Comparison of ENCODE assay signal across 8 cellular contexts in the genomic region with DNA sequence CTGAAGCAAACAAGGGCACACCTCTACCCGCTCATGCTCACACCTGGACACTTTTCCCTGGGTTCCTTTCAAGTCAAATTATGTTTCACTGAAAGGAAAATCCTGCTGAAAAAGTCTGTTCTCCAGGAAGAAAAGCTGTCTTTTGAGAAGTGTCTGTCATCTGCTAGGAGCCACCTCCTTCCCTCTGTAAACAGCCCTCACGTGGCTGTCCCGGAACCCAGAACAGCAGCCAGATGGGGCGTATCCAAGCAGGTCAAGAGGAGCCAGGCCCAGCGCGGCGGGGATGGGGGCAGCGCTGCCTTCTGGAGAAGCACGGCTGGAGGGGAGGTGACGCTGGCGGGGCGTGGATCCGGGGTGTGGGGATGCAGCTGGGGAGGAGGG. TPM values are rescaled to one million over a fixed set of nuclear protein-coding genes. Genes with fewer than 3 reads are reported as not detected.
A peak's percentile ranks its signal among the peaks of the same experiment; 100 is the strongest.
DNase-seq lines count a peak whose midpoint lies in the region; ATAC-seq and TF ChIP-seq lines count a peak whose summit lies in the region.

A gene (minus strand): TSS at position 162 of the 381 bp plus-strand sequence. CDS start 205 bp downstream, outside the sequence.

- peak within 1 kb of the TSS; percentile 85 for H3K4me3 Mint-ChIP-seq in activated CD4-positive, alpha-beta T cell treated with anti-CD3 and anti-CD28 coated beads, Interleukin-2, amount 10 ng/mL, durations not matched to agents 7 days and 5 days

- no peaks in the 10 kb centered on the region for H3K9me3 Mint-ChIP-seq in activated CD4-positive, alpha-beta T cell treated with anti-CD3 and anti-CD28 coated beads, Interleukin-2, amount 10 ng/mL, durations not matched to agents 7 days and 5 days

- H3K27ac ChIP-seq in AG04450 (ENCODE audit: low read depth, low read length) (no peak within 1 kb of the TSS), dorsolateral prefrontal cortex (peak within 1 kb of the TSS; percentile 80 to 98 (median 94))

- TF ChIP-seq CTCF in AG04450 (IDR thresholded peaks at IDR 0.05; ENCODE audit: low read depth, low read length) (no peak), dorsolateral prefrontal cortex (IDR thresholded peaks at IDR 0.05 in 54 of 56, conservative IDR thresholded peaks at IDR 0.05 in 2 of 56; ENCODE audit: low read depth in 1 of 56, partially characterized antibody in 56 of 56) (peak in 2 of 56 donors; percentile 10 to 14)

- POLR2A ChIA-PET in AG04450 (lab: Yijun Ruan, JAX): interaction anchor here (0.6 to 0.7 kb wide), 2 partner anchors 59 to 289 kb away, joined by 3 read pairs; no protein-coding TSS in a partner anchor
- POLR2A ChIA-PET in activated CD4-positive, alpha-beta T cell treated with anti-CD3 and anti-CD28 coated beads, Interleukin-2, amount 10 ng/mL, durations not matched to agents 7 days and 5 days (lab: Charles Lee): no interaction called here

- H3K4me3 ChIP-seq in AG04450 (ENCODE audit: low read depth, low read length) (peak within 1 kb of the TSS; percentile 67), dorsolateral prefrontal cortex (peak within 1 kb of the TSS; percentile 50 to 91 (median 80))

- H3K4me1 Mint-ChIP-seq in activated CD4-positive, alpha-beta T cell treated with anti-CD3 and anti-CD28 coated beads, Interleukin-2, amount 10 ng/mL, durations not matched to agents 7 days and 5 days: peaks cover 20% of the 10 kb centered on the region

- H3K27ac Mint-ChIP-seq in activated CD4-positive, alpha-beta T cell treated with anti-CD3 and anti-CD28 coated beads, Interleukin-2, amount 10 ng/mL, durations not matched to agents 7 days and 5 days: peak within 1 kb of the TSS; percentile 90

- DNase-seq in AG04450 (ENCODE audit: low read depth, low spot score) (peak; percentile 8), H4 (ENCODE audit: low spot score) (peak; percentile 86), NCI-H510A treated with DMSO at 0.1 percent for 48 hours (lab: John Stamatoyannopoulos, UW) (peak; percentile 87), dorsolateral prefrontal cortex (peak; percentile 63 to 90 (median 88)), left kidney (ENCODE audit: low read depth, low spot score) (peak; percentile 95)
- peak; percentile 74 for DNase-seq in activated CD4-positive, alpha-beta T cell treated with anti-CD3 and anti-CD28 coated beads, Interleukin-2, amount 10 ng/mL, durations not matched to agents 7 days and 5 days
- DNase-seq in stimulated activated CD4-positive, alpha-beta T cell treated with anti-CD3 and anti-CD28 coated beads, Interleukin-15, amount 100 ng/mL, for 24 hours: peak; percentile 66

- H3K27me3 ChIP-seq in AG04450 (ENCODE audit: control insufficient read depth, insufficient read depth, low read length): no peaks in the 10 kb centered on the region
- no peaks in the 10 kb centered on the region for H3K27me3 ChIP-seq in dorsolateral prefrontal cortex

- H3K27me3 Mint-ChIP-seq in activated CD4-positive, alpha-beta T cell treated with anti-CD3 and anti-CD28 coated beads, Interleukin-2, amount 10 ng/mL, durations not matched to agents 7 days and 5 days: no peaks in the 10 kb centered on the region

- peaks cover 6% of the 10 kb centered on the region; the same call in 1 of the 2 replicates for H3K9me3 ChIP-seq in AG04450 (ENCODE audit: control insufficient read depth, insufficient read depth, low read length)

- ATAC-seq in GM19467 (IDR thresholded peaks at IDR 0.05; ENCODE audit: unreplicated experiment): no peak

- intact Hi-C loops in dorsolateral prefrontal cortex (cut with DNase I): loop anchor here (5.0 to 10.0 kb wide), 2 partner anchors 42 to 145 kb away; a partner anchor contains a TSS

- H3K36me3 Mint-ChIP-seq in activated CD4-positive, alpha-beta T cell treated with anti-CD3 and anti-CD28 coated beads, Interleukin-2, amount 10 ng/mL, durations not matched to agents 7 days and 5 days (ENCODE audit: low read depth): no peaks in the 10 kb centered on the region

- CTCF ChIA-PET in AG04450 (lab: Charles Lee): interaction anchor here (1.0 to 1.5 kb wide), 2 partner anchors 15 to 29 kb away, joined by 3 to 5 read pairs; no protein-coding TSS in a partner anchor
- CTCF ChIA-PET in activated CD4-positive, alpha-beta T cell treated with anti-CD3 and anti-CD28 coated beads, Interleukin-2, amount 10 ng/mL, durations not matched to agents 7 days and 5 days (lab: Charles Lee): interaction anchor here (0.9 kb wide), 1 partner anchor 15 kb away, joined by 3 read pairs; no protein-coding TSS in a partner anchor

RNA-seq across cellular contexts. Expression of the gene that starts here (rescaled TPM):
- polyA plus RNA-seq in AG04450 (2011; rRNA removed): 0.26 and 0.42 TPM in 2 replicates
- 0.30 and 0.37 TPM in 2 replicates for polyA minus RNA-seq in AG04450 (2011; rRNA and poly(A)+ RNA removed)
- total RNA-seq in H4 (2014; rRNA removed; shearing (Covaris generic)): 0.14 TPM in 1 of 2 replicates, not detected in the other
- 1 to 10 TPM; 3.8 to 4.4 TPM for total RNA-seq in activated CD4-positive, alpha-beta T cell treated with anti-CD3 and anti-CD28 coated beads, Interleukin-2, amount 10 ng/mL, durations not matched to agents 7 days and 5 days
- total RNA-seq in dorsolateral prefrontal cortex: 10 to 100 TPM; 13.3 to 53.7 (median 30.5) TPM

Comparison
In these comparisons a context has a peak if more than half of its experiments do, and no peak if none do; other contexts are left out.
1. Peak in DNase-seq and H3K4me3 ChIP-seq in AG04450; RNA of the gene not detected or under 1 TPM.
2. Peak in DNase-seq in H4; RNA of the gene not detected or under 1 TPM.
3. DNase-seq: peak in every context shown above with its lines; median percentile 95 in left kidney; 88 in dorsolateral prefrontal cortex; 87 in NCI-H510A treated with DMSO at 0.1 percent for 48 hours; 86 in H4; 74 in activated CD4-positive, alpha-beta T cell treated with anti-CD3 and anti-CD28 coated beads, Interleukin-2, amount 10 ng/mL, durations not matched to agents 7 days and 5 days; 66 in stimulated activated CD4-positive, alpha-beta T cell treated with anti-CD3 and anti-CD28 coated beads, Interleukin-15, amount 100 ng/mL, for 24 hours; 8 in AG04450.